ENCODE assay signal across 11 cellular contexts in genomic region chr7:2807846-2808772, GRCh38. TPM values are rescaled to one million over a fixed set of nuclear protein-coding genes. Genes with fewer than 3 reads are reported as not detected.
A peak's percentile ranks its signal among the peaks of the same experiment; 100 is the strongest.
DNase-seq lines count a peak whose midpoint lies in the region; ATAC-seq and TF ChIP-seq lines count a peak whose summit lies in the region.
"Had no signal": no experiment of that assay in that cellular context is flagged by ENCODE, and none has a peak within 500 bp of the region (broad histone marks: within the 10 kb centered on the region; RNA-seq: fewer than 3 reads in every experiment).

No MANE protein-coding gene starts in this region.

- ATAC-seq in HG02884 (IDR thresholded peaks at IDR 0.05; ENCODE audit: unreplicated experiment): peak; percentile 65
- peak; percentile 56 for ATAC-seq in stimulated activated memory B cell treated with anti-CD40 and anti-IgM and Interleukin-4, amounts not matched to agents 10 μg/mL and 1 μg/mL and 100 μg/mL, for 72 hours
- ATAC-seq: right lobe of liver had no signal

- no peak overlapping the region for H2AFZ ChIP-seq in Karpas-422 (ENCODE audit: low read length)

- H3K9me3 ChIP-seq in endodermal cell (ENCODE audit: control insufficient read depth, low read length) (no peaks in the 10 kb centered on the region), Karpas-422 (ENCODE audit: low read length) (no peaks in the 10 kb centered on the region)
- H3K9me3 ChIP-seq: right lobe of liver had no signal

- no peaks in the 10 kb centered on the region for H3K27me3 Mint-ChIP-seq in T-helper 2 cell treated with Interferon-gamma antibody and Interleukin-4, amounts not matched to agents 5 μg/mL and 100 μg/mL, for 36 hours (ENCODE audit: low read depth)
- H3K27me3 Mint-ChIP-seq in endodermal cell (ENCODE audit: insufficient read depth): no peaks in the 10 kb centered on the region
- no peaks in the 10 kb centered on the region for H3K27me3 Mint-ChIP-seq in stimulated activated memory B cell treated with anti-CD40 and anti-IgM and Interleukin-4, amounts not matched to agents 10 μg/mL and 1 μg/mL and 100 μg/mL, for 72 hours

- no peaks in the 10 kb centered on the region for H4K20me1 ChIP-seq in Karpas-422 (ENCODE audit: insufficient read depth, low read depth, low read length)

- DNase-seq in T-helper 2 cell treated with Interferon-gamma antibody and Interleukin-4, amounts not matched to agents 5 μg/mL and 100 μg/mL, for 36 hours (ENCODE audit: low spot score): no peak
- DNase-seq in T-helper 2 cell: no peak
- peak; percentile 61 for DNase-seq in endodermal cell
- no peak for DNase-seq in NCI-H345 (lab: John Stamatoyannopoulos, UW)
- no peak for DNase-seq in stimulated activated CD4-positive, alpha-beta T cell treated with anti-CD3 and anti-CD28 coated beads, Interleukin-12 subunit alpha, Interleukin-12 subunit beta, amount 100 ng/mL, for 4 hours
- no peak for DNase-seq in Karpas-422
- DNase-seq: effector CD8-positive, alpha-beta T cell; NCI-H82 had no signal

- H3K4me1 ChIP-seq in endodermal cell (ENCODE audit: control insufficient read depth, insufficient read depth, low read length) (peaks cover 9% of the 10 kb centered on the region), Karpas-422 (ENCODE audit: low read length) (no peaks in the 10 kb centered on the region)

- H3K4me1 Mint-ChIP-seq in T-helper 2 cell treated with Interferon-gamma antibody and Interleukin-4, amounts not matched to agents 5 μg/mL and 100 μg/mL, for 36 hours (ENCODE audit: low read depth): no peaks in the 10 kb centered on the region
- peaks cover 24% of the 10 kb centered on the region for H3K4me1 Mint-ChIP-seq in endodermal cell
- peaks cover 60% of the 10 kb centered on the region for H3K4me1 Mint-ChIP-seq in stimulated activated memory B cell treated with anti-CD40 and anti-IgM and Interleukin-4, amounts not matched to agents 10 μg/mL and 1 μg/mL and 100 μg/mL, for 72 hours

- no peaks in the 10 kb centered on the region for H3K36me3 Mint-ChIP-seq in T-helper 2 cell treated with Interferon-gamma antibody and Interleukin-4, amounts not matched to agents 5 μg/mL and 100 μg/mL, for 36 hours (ENCODE audit: low read depth)
- peaks cover 10% of the 10 kb centered on the region for H3K36me3 Mint-ChIP-seq in endodermal cell (ENCODE audit: low read depth)
- peaks cover 18% of the 10 kb centered on the region for H3K36me3 Mint-ChIP-seq in stimulated activated memory B cell treated with anti-CD40 and anti-IgM and Interleukin-4, amounts not matched to agents 10 μg/mL and 1 μg/mL and 100 μg/mL, for 72 hours

- H3K27ac ChIP-seq in endodermal cell (ENCODE audit: low read depth, low read length): no peak overlapping the region
- H3K27ac ChIP-seq in Karpas-422 (ENCODE audit: low read length): no peak overlapping the region
- H3K27ac ChIP-seq: right lobe of liver had no signal

- H3K9ac ChIP-seq in endodermal cell (ENCODE audit: extremely low read depth, low read length, poor library complexity, severe bottlenecking): no peak overlapping the region
- H3K9ac ChIP-seq in Karpas-422 (ENCODE audit: low read length): no peak overlapping the region

- H3K9me2 ChIP-seq in Karpas-422 (replicated peaks; ENCODE audit: insufficient read depth, low read length): no peaks in the 10 kb centered on the region

- H3K36me3 ChIP-seq in endodermal cell (ENCODE audit: control insufficient read depth, insufficient read depth, low read length): peaks cover 8% of the 10 kb centered on the region
- no peaks in the 10 kb centered on the region for H3K36me3 ChIP-seq in Karpas-422 (ENCODE audit: insufficient read depth, low read length)
- H3K36me3 ChIP-seq: right lobe of liver had no signal

- 93 to 96% methylated on average over 18 to 21 of the region's 21 CpGs for WGBS in endodermal cell (ENCODE audit: insufficient coverage in 1 of 2, insufficient read length in 1 of 2), 2 experiments

- H3K4me3 Mint-ChIP-seq in T-helper 2 cell treated with Interferon-gamma antibody and Interleukin-4, amounts not matched to agents 5 μg/mL and 100 μg/mL, for 36 hours: no peak overlapping the region
- no peak overlapping the region for H3K4me3 Mint-ChIP-seq in endodermal cell
- peak overlapping the region; percentile 22 for H3K4me3 Mint-ChIP-seq in stimulated activated memory B cell treated with anti-CD40 and anti-IgM and Interleukin-4, amounts not matched to agents 10 μg/mL and 1 μg/mL and 100 μg/mL, for 72 hours

- H3K79me2 ChIP-seq in Karpas-422 (ENCODE audit: low read length): no peaks in the 10 kb centered on the region

- H3K9me3 Mint-ChIP-seq in T-helper 2 cell treated with Interferon-gamma antibody and Interleukin-4, amounts not matched to agents 5 μg/mL and 100 μg/mL, for 36 hours: no peaks in the 10 kb centered on the region
- H3K9me3 Mint-ChIP-seq in endodermal cell: no peaks in the 10 kb centered on the region
- H3K9me3 Mint-ChIP-seq in stimulated activated memory B cell treated with anti-CD40 and anti-IgM and Interleukin-4, amounts not matched to agents 10 μg/mL and 1 μg/mL and 100 μg/mL, for 72 hours: no peaks in the 10 kb centered on the region

- TF ChIP-seq CTCF in endodermal cell (conservative IDR thresholded peaks at IDR 0.05): no peak

- no peaks in the 10 kb centered on the region for H3K27me3 ChIP-seq in endodermal cell (ENCODE audit: control insufficient read depth, insufficient read depth, low read length, poor library complexity, severe bottlenecking)
- H3K27me3 ChIP-seq in Karpas-422 (ENCODE audit: low read length): no peaks in the 10 kb centered on the region
- H3K27me3 ChIP-seq: right lobe of liver had no signal

- H3K4me3 ChIP-seq in endodermal cell (ENCODE audit: low read length) (no peak overlapping the region), Karpas-422 (ENCODE audit: low read length) (no peak overlapping the region)
- H3K4me3 ChIP-seq: right lobe of liver had no signal

- H3K27ac Mint-ChIP-seq in T-helper 2 cell treated with Interferon-gamma antibody and Interleukin-4, amounts not matched to agents 5 μg/mL and 100 μg/mL, for 36 hours: peak overlapping the region; percentile 27
- H3K27ac Mint-ChIP-seq in endodermal cell: no peak overlapping the region
- peak overlapping the region; percentile 81 for H3K27ac Mint-ChIP-seq in stimulated activated memory B cell treated with anti-CD40 and anti-IgM and Interleukin-4, amounts not matched to agents 10 μg/mL and 1 μg/mL and 100 μg/mL, for 72 hours

- H3K4me2 ChIP-seq in Karpas-422 (ENCODE audit: low read depth, low read length, poor library complexity, severe bottlenecking): no peak overlapping the region

RNA-seq across cellular contexts. Expression of gene GNA12, which starts 36.0 kb away (rescaled TPM):
- total RNA-seq in endodermal cell: 10 to 100 TPM; 55.0 to 64.7 TPM
- polyA plus RNA-seq in endodermal cell (2013, experiment 1 of 2): 45.7 TPM
- 44.9 TPM for polyA plus RNA-seq in endodermal cell (2013, experiment 2 of 2)
- 3.1 and 8.1 TPM in 2 replicates for total RNA-seq in Karpas-422 (2014; rRNA removed; shearing (Covaris generic); ENCODE audit: low replicate concordance)
